Comparison of ENCODE assay signal across 27 cellular contexts in genomic region chr6:47563162-47563561, GRCh38.
"Had no signal": no experiment of that assay in that cellular context is flagged by ENCODE, and none has a peak within 500 bp of the region (broad histone marks: within the 10 kb centered on the region; RNA-seq: fewer than 3 reads in every experiment).

No MANE protein-coding gene starts in this region.

- H3K4me1 Mint-ChIP-seq: mesothelial cell of epicardium had no signal

- H3K36me3 ChIP-seq: gastrocnemius medialis, left lung, lower lobe of right lung had no signal

- H3K27ac Mint-ChIP-seq: mesothelial cell of epicardium, naive B cell had no signal

- ATAC-seq: esophagus mucosa, gastrocnemius medialis, heart right ventricle, left cardiac atrium, left lung, left ventricle myocardium superior, lower lobe of right lung, mucosa of descending colon had no signal

- FAIRE-seq: colon, islet of Langerhans, keratinocyte had no signal

- H3K4me3 ChIP-seq: coronary artery, dorsolateral prefrontal cortex, esophagus squamous epithelium, gastrocnemius medialis, heart right ventricle, left lung, lower lobe of right lung, mucosa of descending colon had no signal

- H3K27ac ChIP-seq: coronary artery, dorsolateral prefrontal cortex, epithelial cell of prostate, esophagus squamous epithelium, gastrocnemius medialis, heart right ventricle, left lung, lower lobe of right lung had no signal

- DNase-seq: dermis blood vessel endothelial cell; dorsolateral prefrontal cortex; effector CD4-positive, alpha-beta T cell; effector memory CD4-positive, alpha-beta T cell; erythroblast; esophagus squamous epithelium; foreskin fibroblast; foreskin melanocyte; gastrocnemius medialis; glutamatergic neuron; head of caudate nucleus; heart right ventricle; hippocampal formation; left cardiac atrium; left lung; left ventricle myocardium superior; lower lobe of right lung; mesenchymal stem cell; mucosa of descending colon; naive B cell had no signal

- H3K9me3 ChIP-seq: esophagus squamous epithelium, gastrocnemius medialis, left lung, lower lobe of right lung, mucosa of descending colon had no signal

- H3K4me1 ChIP-seq: esophagus squamous epithelium, gastrocnemius medialis, heart right ventricle, left lung, lower lobe of right lung had no signal

- H3K27me3 Mint-ChIP-seq: naive B cell had no signal

- H3K4me3 Mint-ChIP-seq: mesothelial cell of epicardium, naive B cell had no signal

- H3K27me3 ChIP-seq: dorsolateral prefrontal cortex, esophagus squamous epithelium, gastrocnemius medialis, heart right ventricle, left lung had no signal
